17 cellular contexts compared by ENCODE assay signal in the genomic region with DNA sequence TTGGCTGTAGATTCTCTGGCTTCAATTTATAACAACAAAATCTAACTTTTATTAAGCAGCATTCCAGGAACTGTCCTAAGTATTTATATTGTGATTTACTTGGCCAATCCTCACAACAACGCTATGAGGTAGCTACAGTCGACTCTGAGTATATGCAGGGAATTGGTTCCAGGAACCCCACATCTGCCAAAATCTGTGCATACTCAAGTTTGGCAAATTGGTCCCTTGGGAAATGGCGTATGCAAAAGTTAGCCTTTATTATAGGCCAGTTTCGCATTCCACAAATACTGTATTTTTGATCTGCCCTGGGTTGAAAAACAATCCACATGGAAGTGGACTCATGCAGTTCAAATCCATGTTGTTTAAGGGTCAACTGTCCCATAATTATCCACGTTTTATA. TPM values are rescaled to one million over a fixed set of nuclear protein-coding genes. Genes with fewer than 3 reads are reported as not detected.
DNase-seq lines count a peak whose midpoint lies in the region; ATAC-seq, FAIRE-seq and TF ChIP-seq lines count a peak whose summit lies in the region.
"Had no signal": no experiment of that assay in that cellular context is flagged by ENCODE, and none has a peak within 500 bp of the region (broad histone marks: within the 10 kb centered on the region; RNA-seq: fewer than 3 reads in every experiment).

No MANE protein-coding gene starts in this region.

- peaks cover 21 to 30% (median 24%) of the 10 kb centered on the region in 3 donors for H3K4me1 Mint-ChIP-seq in IgD-negative memory B cell
- H3K4me1 Mint-ChIP-seq in natural killer cell, result peaks cover 47 to 54% of the 10 kb centered on the region in 2 donors

- H3K4ac ChIP-seq in H1 (replicated peaks; ENCODE audit: insufficient read length, low read depth, low read length), result no peak overlapping the region

- no peak overlapping the region for H3K56ac ChIP-seq in H1 (replicated peaks; ENCODE audit: insufficient read length, low read depth, low read length)

- no peak overlapping the region for H2BK20ac ChIP-seq in H1 (ENCODE audit: low read length)

- no peak overlapping the region for H2BK15ac ChIP-seq in H1 (ENCODE audit: low read length)

- H4K8ac ChIP-seq in H1 (ENCODE audit: extremely low read depth, insufficient read depth, low read length), result no peak overlapping the region

- H3K4me1 ChIP-seq in H1 (replicated peaks in 1 of 4; ENCODE audit: control insufficient read depth in 3 of 4, insufficient read depth in 4 of 4, low read length in 3 of 4), result no peaks in the 10 kb centered on the region
- peaks cover 12% of the 10 kb centered on the region for H3K4me1 ChIP-seq in suprapubic skin

- no peak overlapping the region for H2BK12ac ChIP-seq in H1 (ENCODE audit: low read depth, low read length)

- H3K14ac ChIP-seq in H1 (ENCODE audit: insufficient read length), result no peak overlapping the region

- no peak for TF ChIP-seq EP300 in H1 (IDR thresholded peaks at IDR 0.05; ENCODE audit: borderline replicate concordance in 1 of 2, low read depth in 2 of 2, low read length in 2 of 2)
- no peak for TF ChIP-seq EP300 in suprapubic skin (IDR thresholded peaks at IDR 0.05)

- ATAC-seq in Right ventricle myocardium inferior (no peak), natural killer cell (no peak)

- H3K23ac ChIP-seq in H1 (ENCODE audit: insufficient read length), result no peak overlapping the region

- H3K4me3 ChIP-seq in H1 (ENCODE audit: extremely low read depth in 1 of 4, insufficient read depth in 2 of 4, low read depth in 3 of 4, low read length in 4 of 4) (no peak overlapping the region), fibroblast of villous mesenchyme (ENCODE audit: low read depth, low read length) (no peak overlapping the region), suprapubic skin (no peak overlapping the region)

- H3K9ac ChIP-seq in H1 (replicated peaks in 1 of 4; ENCODE audit: extremely low read depth in 1 of 4, low read depth in 3 of 4, low read length in 3 of 4), result no peak overlapping the region
- H3K9ac ChIP-seq: SK-N-SH had no signal

- no peaks in the 10 kb centered on the region for H3K9me3 ChIP-seq in H1 (ENCODE audit: insufficient read depth in 2 of 2, low read depth in 1 of 2, low read length in 1 of 2)
- no peaks in the 10 kb centered on the region for H3K9me3 ChIP-seq in suprapubic skin
- H3K9me3 ChIP-seq: SK-N-SH had no signal

- FAIRE-seq in H1 (lab: Jason Lieb, UNC), result peak; percentile 36
- FAIRE-seq: GM12891 had no signal

- DNase-seq in H1 (ENCODE audit: low read depth in 1 of 2, low spot score in 2 of 2) (no peak), fibroblast of villous mesenchyme (ENCODE audit: low read depth) (peak; percentile 11), Right ventricle myocardium inferior (ENCODE audit: missing footprints) (no peak), DMS114 treated with DMSO at 0.1 percent for 48 hours (lab: John Stamatoyannopoulos, UW; ENCODE audit: unreplicated experiment) (no peak), suprapubic skin (ENCODE audit: low spot score in 2 of 2) (no peak), natural killer cell (no peak)
- DNase-seq: COR-L47, GOT3, KG1, NCI-H1092 treated with DMSO at 0.1 percent for 48 hours, NCI-H1694, NCI-H446 treated with DMSO at 0.1 percent for 48 hours, NCI-H774, SK-N-SH had no signal

- no peak overlapping the region for H2BK5ac ChIP-seq in H1 (ENCODE audit: low read depth, low read length)

- TF ChIP-seq POLR2A in H1 (IDR thresholded peaks at IDR 0.05; ENCODE audit: control extremely low read depth in 1 of 2, low read depth in 2 of 2, low read length in 2 of 2), result no peak
- TF ChIP-seq POLR2A in suprapubic skin (IDR thresholded peaks at IDR 0.05), result no peak

- no peak overlapping the region for H4K5ac ChIP-seq in H1 (ENCODE audit: insufficient read length, low read depth, low read length)

- H3K27ac Mint-ChIP-seq in IgD-negative memory B cell (peak overlapping the region in 2 of 3 donors; percentile 13 to 35), natural killer cell (peak overlapping the region in 1 of 2 donors; percentile 1)

- 83% methylated on average over 5 of the region's 5 CpGs; no CpG with 5 or more reads in 1 of the 2 experiments for WGBS in H1 (ENCODE audit: extremely low coverage in 1 of 2, insufficient coverage in 1 of 2, insufficient read length in 1 of 2, insufficient replicate concordance in 2 of 2, low coverage in 1 of 2, low lambda C conversion rate in 2 of 2, missing lambda C conversion rate in 1 of 2), 2 experiments
- WGBS in suprapubic skin, result 27% methylated on average over 5 of the region's 5 CpGs

- H3K36me3 ChIP-seq in H1 (ENCODE audit: control insufficient read depth in 2 of 4, insufficient read depth in 4 of 4, low read length in 3 of 4), result no peaks in the 10 kb centered on the region
- H3K36me3 ChIP-seq in suprapubic skin, result no peaks in the 10 kb centered on the region

- POLR2A ChIA-PET in H1 (lab: Charles Lee; ENCODE audit: partially characterized antibody), result no interaction called here

- no peak overlapping the region for H3K18ac ChIP-seq in H1 (ENCODE audit: extremely low read depth, low read length)

- CTCF ChIA-PET in H1 (lab: Charles Lee; ENCODE audit: partially characterized antibody), result interaction anchor here (1.5 kb wide), 1 partner anchor 74 kb away, joined by 3 read pairs; no protein-coding TSS in a partner anchor

- H3K27me3 ChIP-seq in H1 (replicated peaks in 1 of 4; ENCODE audit: control insufficient read depth in 3 of 4, extremely low read depth in 1 of 4, insufficient read depth in 3 of 4, low read length in 3 of 4), result peaks cover 0 to 1% (median 0%) of the 10 kb centered on the region in 4 experiments; a peak in 1 of 7 replicates
- no peaks in the 10 kb centered on the region for H3K27me3 ChIP-seq in suprapubic skin

- H2AFZ ChIP-seq in H1 (ENCODE audit: low read length), result no peak overlapping the region

- no peaks in the 10 kb centered on the region for H3K79me1 ChIP-seq in H1 (ENCODE audit: low read depth, low read length)

- TF ChIP-seq RAD21 in H1 (IDR thresholded peaks at IDR 0.05 in 1 of 2, conservative IDR thresholded peaks at IDR 0.05 in 1 of 2; ENCODE audit: low read depth in 2 of 2, low read length in 2 of 2), result no peak

- no peak overlapping the region for H2BK120ac ChIP-seq in H1 (replicated peaks; ENCODE audit: low read depth, low read length)

- H3K4me3 Mint-ChIP-seq in IgD-negative memory B cell (no peak overlapping the region), natural killer cell (no peak overlapping the region)
- H3K4me3 Mint-ChIP-seq: CD14-positive monocyte had no signal

- no peaks in the 10 kb centered on the region for H3K27me3 Mint-ChIP-seq in IgD-negative memory B cell
- H3K27me3 Mint-ChIP-seq in natural killer cell (ENCODE audit: low read depth in 2 of 2), result no peaks in the 10 kb centered on the region

- H3K79me2 ChIP-seq in H1 (ENCODE audit: control insufficient read depth in 1 of 2, insufficient read depth in 2 of 2, low read length in 2 of 2), result no peaks in the 10 kb centered on the region

- no peak for TF ChIP-seq CTCF in H1 (IDR thresholded peaks at IDR 0.05; ENCODE audit: control extremely low read depth in 1 of 3, insufficient read depth in 1 of 3, low read depth in 1 of 3, low read length in 3 of 3)
- TF ChIP-seq CTCF in fibroblast of villous mesenchyme (IDR thresholded peaks at IDR 0.05; ENCODE audit: insufficient read depth, low read depth, low read length), result no peak
- no peak for TF ChIP-seq CTCF in suprapubic skin (IDR thresholded peaks at IDR 0.05)
- no peak for TF ChIP-seq CTCF in natural killer cell (IDR thresholded peaks at IDR 0.05)

- H3K9me3 Mint-ChIP-seq in IgD-negative memory B cell (peaks cover 1 to 5% (median 2%) of the 10 kb centered on the region in 3 donors), natural killer cell (peaks cover 0 to 3% of the 10 kb centered on the region in 2 donors)

- H4K20me1 ChIP-seq in H1 (replicated peaks in 1 of 2; ENCODE audit: control insufficient read depth in 1 of 2, insufficient read depth in 2 of 2, low read length in 2 of 2), result no peaks in the 10 kb centered on the region

- H3K36me3 Mint-ChIP-seq in IgD-negative memory B cell (no peaks in the 10 kb centered on the region), natural killer cell (peaks cover 8% of the 10 kb centered on the region)

- H4K91ac ChIP-seq in H1 (replicated peaks; ENCODE audit: insufficient read length, low read length), result no peak overlapping the region

- H3K23me2 ChIP-seq in H1 (ENCODE audit: low read depth, low read length), result no peaks in the 10 kb centered on the region

- intact Hi-C loops in Right ventricle myocardium inferior (cut with DNase I) (no loop called here), natural killer cell (cut with micrococcal nuclease) (no loop called here)

- no peak overlapping the region for H3K4me2 ChIP-seq in H1 (ENCODE audit: insufficient read depth in 1 of 2, low read depth in 2 of 2, low read length in 2 of 2)
- H3K4me2 ChIP-seq: SK-N-SH had no signal

- H2AK5ac ChIP-seq in H1 (ENCODE audit: low read depth, low read length), result no peak overlapping the region

- H3K27ac ChIP-seq in H1 (ENCODE audit: low read depth, low read length), result no peak overlapping the region
- no peak overlapping the region for H3K27ac ChIP-seq in suprapubic skin

TF ChIP-seq in H1, 55 proteins besides CTCF, POLR2A, EP300 and RAD21:
- no peak for TF ChIP-seq SAP30 (IDR thresholded peaks at IDR 0.05; ENCODE audit: insufficient read depth, insufficient replicate concordance, low read length)
- no peak for TF ChIP-seq NRF1 (IDR thresholded peaks at IDR 0.05; ENCODE audit: low read depth, low read length)
- TF ChIP-seq SIX5 (IDR thresholded peaks at IDR 0.05; ENCODE audit: low read depth, low read length), result no peak
- TF ChIP-seq ZNF274 (IDR thresholded peaks at IDR 0.05; ENCODE audit: borderline replicate concordance, extremely low read depth, low read length), result no peak
- TF ChIP-seq RBBP5 (IDR thresholded peaks at IDR 0.05; ENCODE audit: borderline replicate concordance, low read depth, low read length), result no peak
- TF ChIP-seq RXRA (IDR thresholded peaks at IDR 0.05; ENCODE audit: insufficient read depth, low read depth, low read length), result no peak
- TF ChIP-seq BACH1 (IDR thresholded peaks at IDR 0.05; ENCODE audit: low read length), result no peak
- no peak for TF ChIP-seq JUND (IDR thresholded peaks at IDR 0.05; ENCODE audit: low read length)

RNA-seq across cellular contexts. Expression of a gene that starts 53.9 kb away (rescaled TPM):
- polyA plus RNA-seq in IgD-negative memory B cell (9.8 TPM), H1 (2011; rRNA removed) (7.5 and 9.0 TPM in 2 replicates)
- total RNA-seq in H1 (2021; fragmentation: NEBNext Ultra II Directional; extraction: Animal tissue kit (Norgen Biotek cat#: 25700)), result 20.0 and 20.3 TPM in 2 replicates
- 8.4 TPM for polyA plus RNA-seq in H1 (2011; cell fraction: cytosol; rRNA removed)
- polyA plus RNA-seq in H1 (2011; cell fraction: nucleus; rRNA removed), result 4.5 TPM
- 10.2 to 10.8 TPM (median 10.6 TPM) in 4 replicates for polyA plus RNA-seq in H1 (2012, experiment 1 of 2)
- polyA plus RNA-seq in H1 (2012, experiment 2 of 2), result 6.3 TPM
- polyA plus RNA-seq in H1 (2013, experiment 1 of 2), result 10.9 TPM
- 11.2 TPM for polyA plus RNA-seq in H1 (2013, experiment 2 of 2)
- 10.6 and 11.5 TPM in 2 replicates for polyA minus RNA-seq in H1 (2011; rRNA and poly(A)+ RNA removed)
- 19.2 TPM for polyA minus RNA-seq in H1 (2011; cell fraction: cytosol; rRNA and poly(A)+ RNA removed)
- polyA minus RNA-seq in H1 (2011; cell fraction: nucleus; rRNA and poly(A)+ RNA removed), result 10.2 TPM
- total RNA-seq in fibroblast of villous mesenchyme (11.2 and 14.5 TPM in 2 replicates), Right ventricle myocardium inferior (3.3 TPM), suprapubic skin (10 to 100 TPM; 13.8 to 27.4 (median 21.0) TPM), natural killer cell (10 to 100 TPM; 34.8 to 41.7 (median 38.1) TPM)
